Comparison of ENCODE assay signal across 1 cellular context in the genomic region with DNA sequence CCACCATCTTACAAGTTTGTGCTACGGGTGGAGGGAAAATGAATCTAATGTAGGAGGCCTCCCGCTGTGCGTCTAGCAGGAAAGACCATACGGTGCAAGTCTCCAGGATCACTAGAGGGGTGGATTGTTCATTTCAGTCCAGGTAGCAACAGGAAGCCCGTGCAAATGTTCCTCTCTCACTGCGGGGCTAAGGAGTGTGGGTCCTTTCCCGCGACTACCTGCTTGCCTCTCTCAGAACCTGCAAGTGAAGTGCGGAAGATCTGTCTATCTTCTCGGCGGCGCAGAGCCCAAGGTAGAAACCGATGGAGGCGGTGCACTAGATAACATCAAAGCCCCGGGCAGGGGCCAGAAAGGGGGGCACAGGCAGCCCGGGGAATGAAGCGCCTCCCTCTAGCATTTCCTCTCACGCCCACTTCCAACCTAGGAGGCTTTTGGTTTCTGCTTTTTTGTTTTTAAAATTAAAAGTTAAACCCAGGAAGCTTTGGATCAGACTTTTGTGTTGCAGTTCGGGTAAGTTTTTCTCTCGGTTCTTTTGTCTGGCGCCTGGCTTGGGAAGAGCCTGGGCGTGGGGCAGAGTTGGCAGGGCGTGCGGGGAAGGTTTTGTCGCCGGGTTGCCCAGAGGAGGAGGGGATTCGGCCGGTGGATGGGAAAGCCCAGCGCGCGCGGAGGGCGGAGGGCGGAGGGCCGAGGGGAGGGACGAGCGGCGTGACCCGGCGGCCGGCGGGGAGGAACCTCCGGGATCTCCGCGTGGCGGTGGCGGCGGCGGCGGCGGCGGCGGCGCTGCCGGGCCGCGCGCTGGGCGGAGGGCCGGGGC.
TF ChIP-seq lines count a peak whose summit lies in the region.

No MANE protein-coding gene starts in this region.

TF ChIP-seq in GM12878, 131 proteins besides CTCF, POLR2A, EP300 and RAD21 (continued from another document and continues in another):
- TF ChIP-seq, protein P1, sequence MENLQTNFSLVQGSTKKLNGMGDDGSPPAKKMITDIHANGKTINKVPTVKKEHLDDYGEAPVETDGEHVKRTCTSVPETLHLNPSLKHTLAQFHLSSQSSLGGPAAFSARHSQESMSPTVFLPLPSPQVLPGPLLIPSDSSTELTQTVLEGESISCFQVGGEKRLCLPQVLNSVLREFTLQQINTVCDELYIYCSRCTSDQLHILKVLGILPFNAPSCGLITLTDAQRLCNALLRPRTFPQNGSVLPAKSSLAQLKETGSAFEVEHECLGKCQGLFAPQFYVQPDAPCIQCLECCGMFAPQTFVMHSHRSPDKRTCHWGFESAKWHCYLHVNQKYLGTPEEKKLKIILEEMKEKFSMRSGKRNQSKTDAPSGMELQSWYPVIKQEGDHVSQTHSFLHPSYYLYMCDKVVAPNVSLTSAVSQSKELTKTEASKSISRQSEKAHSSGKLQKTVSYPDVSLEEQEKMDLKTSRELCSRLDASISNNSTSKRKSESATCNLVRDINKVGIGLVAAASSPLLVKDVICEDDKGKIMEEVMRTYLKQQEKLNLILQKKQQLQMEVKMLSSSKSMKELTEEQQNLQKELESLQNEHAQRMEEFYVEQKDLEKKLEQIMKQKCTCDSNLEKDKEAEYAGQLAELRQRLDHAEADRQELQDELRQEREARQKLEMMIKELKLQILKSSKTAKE (IDR thresholded peaks at IDR 0.05; ENCODE audit: low read depth, poor library complexity, severe bottlenecking), result peak; percentile 67
- TF ChIP-seq KDM1A (IDR thresholded peaks at IDR 0.05; ENCODE audit: borderline replicate concordance) (no peak), WRNIP1 (IDR thresholded peaks at IDR 0.05; ENCODE audit: borderline replicate concordance, low read depth, low read length) (peak; percentile 41; the same call in 1 of the 2 replicates), SMC3 (IDR thresholded peaks at IDR 0.05; ENCODE audit: borderline replicate concordance, low read length) (peak; percentile 31; the same call in 1 of the 2 replicates), EGR1 (IDR thresholded peaks at IDR 0.05; ENCODE audit: borderline replicate concordance in 1 of 2, low read depth in 2 of 2, low read length in 2 of 2) (peak in 1 of 2 experiments; percentile 22; a peak in 2 of 3 replicates), MEF2B (IDR thresholded peaks at IDR 0.05; ENCODE audit: partially characterized antibody, poor library complexity, severe bottlenecking) (peak; percentile 39), TCF7 (IDR thresholded peaks at IDR 0.05; ENCODE audit: borderline replicate concordance) (peak; percentile 98), ETV6 (conservative IDR thresholded peaks at IDR 0.05 in 1 of 2, IDR thresholded peaks at IDR 0.05 in 1 of 2; ENCODE audit: borderline replicate concordance in 1 of 2, low read depth in 1 of 2) (peak in 1 of 2 experiments; percentile 55; a peak in 1 of 4 replicates), IKZF1 (conservative IDR thresholded peaks at IDR 0.05) (peak; percentile 70; the same call in 1 of the 2 replicates), ZNF217 (IDR thresholded peaks at IDR 0.05) (no peak), CREB1 (IDR thresholded peaks at IDR 0.05; ENCODE audit: low read depth) (peak; percentile 29; the same call in 1 of the 2 replicates), ZBED1 (IDR thresholded peaks at IDR 0.05; ENCODE audit: borderline replicate concordance) (peak; percentile 84; the same call in 1 of the 2 replicates), MXI1 (IDR thresholded peaks at IDR 0.05; ENCODE audit: low read depth, low read length) (peak; percentile 13; the same call in 1 of the 2 replicates), SREBF1 (IDR thresholded peaks at IDR 0.05; ENCODE audit: low read length) (0 out of 2 replicates have a peak, but pooled peaks have one; percentile 1), ATF7 (IDR thresholded peaks at IDR 0.05; ENCODE audit: low read depth) (no peak; the same call in 1 of the 2 replicates), STAT1 (conservative IDR thresholded peaks at IDR 0.05) (no peak), ZNF384 (IDR thresholded peaks at IDR 0.05; ENCODE audit: borderline replicate concordance, low read depth, low read length) (0 out of 2 replicates have a peak, but pooled peaks have one; percentile 20), RFX5 (IDR thresholded peaks at IDR 0.05; ENCODE audit: low read depth, low read length) (no peak), SUZ12 (IDR thresholded peaks at IDR 0.05; ENCODE audit: unreplicated experiment) (no peak), CREM (IDR thresholded peaks at IDR 0.05; ENCODE audit: low read depth) (peak; percentile 42; the same call in 1 of the 2 replicates), RB1 (IDR thresholded peaks at IDR 0.05; ENCODE audit: borderline replicate concordance) (no peak), FOXM1 (IDR thresholded peaks at IDR 0.05; ENCODE audit: low read depth, low read length) (no peak; the same call in 1 of the 2 replicates), SP1 (IDR thresholded peaks at IDR 0.05; ENCODE audit: low read depth, low read length) (no peak), YY1 (IDR thresholded peaks at IDR 0.05; ENCODE audit: low read depth, low read length) (no peak), TBL1XR1 (IDR thresholded peaks at IDR 0.05; ENCODE audit: low read depth, low read length) (peak; percentile 19; the same call in 1 of the 2 replicates), FOXK2 (IDR thresholded peaks at IDR 0.05) (no peak), ZNF24 (IDR thresholded peaks at IDR 0.05) (no peak), YBX1 (IDR thresholded peaks at IDR 0.05) (no peak)
- TF ChIP-seq, protein P2, sequence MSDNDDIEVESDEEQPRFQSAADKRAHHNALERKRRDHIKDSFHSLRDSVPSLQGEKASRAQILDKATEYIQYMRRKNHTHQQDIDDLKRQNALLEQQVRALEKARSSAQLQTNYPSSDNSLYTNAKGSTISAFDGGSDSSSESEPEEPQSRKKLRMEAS (IDR thresholded peaks at IDR 0.05; ENCODE audit: low read depth, low read length), result no peak
- TF ChIP-seq, protein P3, sequence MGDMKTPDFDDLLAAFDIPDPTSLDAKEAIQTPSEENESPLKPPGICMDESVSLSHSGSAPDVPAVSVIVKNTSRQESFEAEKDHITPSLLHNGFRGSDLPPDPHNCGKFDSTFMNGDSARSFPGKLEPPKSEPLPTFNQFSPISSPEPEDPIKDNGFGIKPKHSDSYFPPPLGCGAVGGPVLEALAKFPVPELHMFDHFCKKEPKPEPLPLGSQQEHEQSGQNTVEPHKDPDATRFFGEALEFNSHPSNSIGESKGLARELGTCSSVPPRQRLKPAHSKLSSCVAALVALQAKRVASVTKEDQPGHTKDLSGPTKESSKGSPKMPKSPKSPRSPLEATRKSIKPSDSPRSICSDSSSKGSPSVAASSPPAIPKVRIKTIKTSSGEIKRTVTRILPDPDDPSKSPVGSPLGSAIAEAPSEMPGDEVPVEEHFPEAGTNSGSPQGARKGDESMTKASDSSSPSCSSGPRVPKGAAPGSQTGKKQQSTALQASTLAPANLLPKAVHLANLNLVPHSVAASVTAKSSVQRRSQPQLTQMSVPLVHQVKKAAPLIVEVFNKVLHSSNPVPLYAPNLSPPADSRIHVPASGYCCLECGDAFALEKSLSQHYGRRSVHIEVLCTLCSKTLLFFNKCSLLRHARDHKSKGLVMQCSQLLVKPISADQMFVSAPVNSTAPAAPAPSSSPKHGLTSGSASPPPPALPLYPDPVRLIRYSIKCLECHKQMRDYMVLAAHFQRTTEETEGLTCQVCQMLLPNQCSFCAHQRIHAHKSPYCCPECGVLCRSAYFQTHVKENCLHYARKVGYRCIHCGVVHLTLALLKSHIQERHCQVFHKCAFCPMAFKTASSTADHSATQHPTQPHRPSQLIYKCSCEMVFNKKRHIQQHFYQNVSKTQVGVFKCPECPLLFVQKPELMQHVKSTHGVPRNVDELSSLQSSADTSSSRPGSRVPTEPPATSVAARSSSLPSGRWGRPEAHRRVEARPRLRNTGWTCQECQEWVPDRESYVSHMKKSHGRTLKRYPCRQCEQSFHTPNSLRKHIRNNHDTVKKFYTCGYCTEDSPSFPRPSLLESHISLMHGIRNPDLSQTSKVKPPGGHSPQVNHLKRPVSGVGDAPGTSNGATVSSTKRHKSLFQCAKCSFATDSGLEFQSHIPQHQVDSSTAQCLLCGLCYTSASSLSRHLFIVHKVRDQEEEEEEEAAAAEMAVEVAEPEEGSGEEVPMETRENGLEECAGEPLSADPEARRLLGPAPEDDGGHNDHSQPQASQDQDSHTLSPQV (IDR thresholded peaks at IDR 0.05), result no peak; the same call in 1 of the 2 replicates
- TF ChIP-seq, protein P4, sequence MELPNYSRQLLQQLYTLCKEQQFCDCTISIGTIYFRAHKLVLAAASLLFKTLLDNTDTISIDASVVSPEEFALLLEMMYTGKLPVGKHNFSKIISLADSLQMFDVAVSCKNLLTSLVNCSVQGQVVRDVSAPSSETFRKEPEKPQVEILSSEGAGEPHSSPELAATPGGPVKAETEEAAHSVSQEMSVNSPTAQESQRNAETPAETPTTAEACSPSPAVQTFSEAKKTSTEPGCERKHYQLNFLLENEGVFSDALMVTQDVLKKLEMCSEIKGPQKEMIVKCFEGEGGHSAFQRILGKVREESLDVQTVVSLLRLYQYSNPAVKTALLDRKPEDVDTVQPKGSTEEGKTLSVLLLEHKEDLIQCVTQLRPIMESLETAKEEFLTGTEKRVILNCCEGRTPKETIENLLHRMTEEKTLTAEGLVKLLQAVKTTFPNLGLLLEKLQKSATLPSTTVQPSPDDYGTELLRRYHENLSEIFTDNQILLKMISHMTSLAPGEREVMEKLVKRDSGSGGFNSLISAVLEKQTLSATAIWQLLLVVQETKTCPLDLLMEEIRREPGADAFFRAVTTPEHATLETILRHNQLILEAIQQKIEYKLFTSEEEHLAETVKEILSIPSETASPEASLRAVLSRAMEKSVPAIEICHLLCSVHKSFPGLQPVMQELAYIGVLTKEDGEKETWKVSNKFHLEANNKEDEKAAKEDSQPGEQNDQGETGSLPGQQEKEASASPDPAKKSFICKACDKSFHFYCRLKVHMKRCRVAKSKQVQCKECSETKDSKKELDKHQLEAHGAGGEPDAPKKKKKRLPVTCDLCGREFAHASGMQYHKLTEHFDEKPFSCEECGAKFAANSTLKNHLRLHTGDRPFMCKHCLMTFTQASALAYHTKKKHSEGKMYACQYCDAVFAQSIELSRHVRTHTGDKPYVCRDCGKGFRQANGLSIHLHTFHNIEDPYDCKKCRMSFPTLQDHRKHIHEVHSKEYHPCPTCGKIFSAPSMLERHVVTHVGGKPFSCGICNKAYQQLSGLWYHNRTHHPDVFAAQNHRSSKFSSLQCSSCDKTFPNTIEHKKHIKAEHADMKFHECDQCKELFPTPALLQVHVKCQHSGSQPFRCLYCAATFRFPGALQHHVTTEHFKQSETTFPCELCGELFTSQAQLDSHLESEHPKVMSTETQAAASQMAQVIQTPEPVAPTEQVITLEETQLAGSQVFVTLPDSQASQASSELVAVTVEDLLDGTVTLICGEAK (IDR thresholded peaks at IDR 0.05; ENCODE audit: borderline replicate concordance), result no peak; the same call in 1 of the 2 replicates
- TF ChIP-seq, protein P5, sequence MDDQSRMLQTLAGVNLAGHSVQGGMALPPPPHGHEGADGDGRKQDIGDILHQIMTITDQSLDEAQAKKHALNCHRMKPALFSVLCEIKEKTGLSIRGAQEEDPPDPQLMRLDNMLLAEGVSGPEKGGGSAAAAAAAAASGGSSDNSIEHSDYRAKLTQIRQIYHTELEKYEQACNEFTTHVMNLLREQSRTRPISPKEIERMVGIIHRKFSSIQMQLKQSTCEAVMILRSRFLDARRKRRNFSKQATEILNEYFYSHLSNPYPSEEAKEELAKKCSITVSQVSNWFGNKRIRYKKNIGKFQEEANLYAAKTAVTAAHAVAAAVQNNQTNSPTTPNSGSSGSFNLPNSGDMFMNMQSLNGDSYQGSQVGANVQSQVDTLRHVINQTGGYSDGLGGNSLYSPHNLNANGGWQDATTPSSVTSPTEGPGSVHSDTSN (IDR thresholded peaks at IDR 0.05; ENCODE audit: insufficient replicate concordance, low read depth, low read length), result no peak
- TF ChIP-seq, protein P6, sequence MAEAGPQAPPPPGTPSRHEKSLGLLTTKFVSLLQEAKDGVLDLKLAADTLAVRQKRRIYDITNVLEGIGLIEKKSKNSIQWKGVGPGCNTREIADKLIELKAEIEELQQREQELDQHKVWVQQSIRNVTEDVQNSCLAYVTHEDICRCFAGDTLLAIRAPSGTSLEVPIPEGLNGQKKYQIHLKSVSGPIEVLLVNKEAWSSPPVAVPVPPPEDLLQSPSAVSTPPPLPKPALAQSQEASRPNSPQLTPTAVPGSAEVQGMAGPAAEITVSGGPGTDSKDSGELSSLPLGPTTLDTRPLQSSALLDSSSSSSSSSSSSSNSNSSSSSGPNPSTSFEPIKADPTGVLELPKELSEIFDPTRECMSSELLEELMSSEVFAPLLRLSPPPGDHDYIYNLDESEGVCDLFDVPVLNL (IDR thresholded peaks at IDR 0.05; ENCODE audit: low read depth, low read length), result no peak
- TF ChIP-seq, protein P7, sequence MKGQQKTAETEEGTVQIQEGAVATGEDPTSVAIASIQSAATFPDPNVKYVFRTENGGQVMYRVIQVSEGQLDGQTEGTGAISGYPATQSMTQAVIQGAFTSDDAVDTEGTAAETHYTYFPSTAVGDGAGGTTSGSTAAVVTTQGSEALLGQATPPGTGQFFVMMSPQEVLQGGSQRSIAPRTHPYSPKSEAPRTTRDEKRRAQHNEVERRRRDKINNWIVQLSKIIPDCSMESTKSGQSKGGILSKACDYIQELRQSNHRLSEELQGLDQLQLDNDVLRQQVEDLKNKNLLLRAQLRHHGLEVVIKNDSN (IDR thresholded peaks at IDR 0.05; ENCODE audit: borderline replicate concordance, extremely low read length, insufficient read depth, low read depth, low read length), result no peak
- TF ChIP-seq, protein P8, sequence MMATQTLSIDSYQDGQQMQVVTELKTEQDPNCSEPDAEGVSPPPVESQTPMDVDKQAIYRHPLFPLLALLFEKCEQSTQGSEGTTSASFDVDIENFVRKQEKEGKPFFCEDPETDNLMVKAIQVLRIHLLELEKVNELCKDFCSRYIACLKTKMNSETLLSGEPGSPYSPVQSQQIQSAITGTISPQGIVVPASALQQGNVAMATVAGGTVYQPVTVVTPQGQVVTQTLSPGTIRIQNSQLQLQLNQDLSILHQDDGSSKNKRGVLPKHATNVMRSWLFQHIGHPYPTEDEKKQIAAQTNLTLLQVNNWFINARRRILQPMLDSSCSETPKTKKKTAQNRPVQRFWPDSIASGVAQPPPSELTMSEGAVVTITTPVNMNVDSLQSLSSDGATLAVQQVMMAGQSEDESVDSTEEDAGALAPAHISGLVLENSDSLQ (IDR thresholded peaks at IDR 0.05), result peak; percentile 53; the same call in 1 of the 2 replicates
- TF ChIP-seq, protein P9, sequence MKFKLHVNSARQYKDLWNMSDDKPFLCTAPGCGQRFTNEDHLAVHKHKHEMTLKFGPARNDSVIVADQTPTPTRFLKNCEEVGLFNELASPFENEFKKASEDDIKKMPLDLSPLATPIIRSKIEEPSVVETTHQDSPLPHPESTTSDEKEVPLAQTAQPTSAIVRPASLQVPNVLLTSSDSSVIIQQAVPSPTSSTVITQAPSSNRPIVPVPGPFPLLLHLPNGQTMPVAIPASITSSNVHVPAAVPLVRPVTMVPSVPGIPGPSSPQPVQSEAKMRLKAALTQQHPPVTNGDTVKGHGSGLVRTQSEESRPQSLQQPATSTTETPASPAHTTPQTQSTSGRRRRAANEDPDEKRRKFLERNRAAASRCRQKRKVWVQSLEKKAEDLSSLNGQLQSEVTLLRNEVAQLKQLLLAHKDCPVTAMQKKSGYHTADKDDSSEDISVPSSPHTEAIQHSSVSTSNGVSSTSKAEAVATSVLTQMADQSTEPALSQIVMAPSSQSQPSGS (IDR thresholded peaks at IDR 0.05; ENCODE audit: low read length), result no peak; the same call in 1 of the 2 replicates
